1 cellular context compared by ENCODE assay signal in the genomic region with DNA sequence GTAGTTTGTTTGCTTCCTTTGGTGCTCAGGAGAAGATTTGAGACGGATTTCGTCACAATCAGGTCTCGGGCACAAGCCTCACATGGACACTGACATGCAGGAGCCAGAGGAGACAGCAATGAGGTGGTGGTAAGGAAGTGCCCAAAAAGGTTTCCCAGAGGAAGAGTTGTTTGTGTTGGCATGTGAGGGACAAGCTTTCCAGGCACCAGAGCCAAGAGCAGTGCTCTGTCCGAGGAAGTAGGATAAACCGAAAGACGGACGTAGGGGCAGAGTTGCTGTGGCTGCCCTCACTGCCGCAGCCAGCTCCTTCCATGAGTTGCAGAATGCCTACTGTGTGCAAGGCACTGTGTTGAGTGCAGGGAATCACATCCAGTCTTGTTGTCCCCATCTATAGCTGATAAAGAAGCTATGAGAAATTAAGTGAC.
TF ChIP-seq lines count a peak whose summit lies in the region.

No MANE protein-coding gene starts in this region.

TF ChIP-seq in SK-N-SH, 30 proteins besides CTCF, POLR2A, EP300 and RAD21 (continued from another document):
- TF ChIP-seq, protein P1, sequence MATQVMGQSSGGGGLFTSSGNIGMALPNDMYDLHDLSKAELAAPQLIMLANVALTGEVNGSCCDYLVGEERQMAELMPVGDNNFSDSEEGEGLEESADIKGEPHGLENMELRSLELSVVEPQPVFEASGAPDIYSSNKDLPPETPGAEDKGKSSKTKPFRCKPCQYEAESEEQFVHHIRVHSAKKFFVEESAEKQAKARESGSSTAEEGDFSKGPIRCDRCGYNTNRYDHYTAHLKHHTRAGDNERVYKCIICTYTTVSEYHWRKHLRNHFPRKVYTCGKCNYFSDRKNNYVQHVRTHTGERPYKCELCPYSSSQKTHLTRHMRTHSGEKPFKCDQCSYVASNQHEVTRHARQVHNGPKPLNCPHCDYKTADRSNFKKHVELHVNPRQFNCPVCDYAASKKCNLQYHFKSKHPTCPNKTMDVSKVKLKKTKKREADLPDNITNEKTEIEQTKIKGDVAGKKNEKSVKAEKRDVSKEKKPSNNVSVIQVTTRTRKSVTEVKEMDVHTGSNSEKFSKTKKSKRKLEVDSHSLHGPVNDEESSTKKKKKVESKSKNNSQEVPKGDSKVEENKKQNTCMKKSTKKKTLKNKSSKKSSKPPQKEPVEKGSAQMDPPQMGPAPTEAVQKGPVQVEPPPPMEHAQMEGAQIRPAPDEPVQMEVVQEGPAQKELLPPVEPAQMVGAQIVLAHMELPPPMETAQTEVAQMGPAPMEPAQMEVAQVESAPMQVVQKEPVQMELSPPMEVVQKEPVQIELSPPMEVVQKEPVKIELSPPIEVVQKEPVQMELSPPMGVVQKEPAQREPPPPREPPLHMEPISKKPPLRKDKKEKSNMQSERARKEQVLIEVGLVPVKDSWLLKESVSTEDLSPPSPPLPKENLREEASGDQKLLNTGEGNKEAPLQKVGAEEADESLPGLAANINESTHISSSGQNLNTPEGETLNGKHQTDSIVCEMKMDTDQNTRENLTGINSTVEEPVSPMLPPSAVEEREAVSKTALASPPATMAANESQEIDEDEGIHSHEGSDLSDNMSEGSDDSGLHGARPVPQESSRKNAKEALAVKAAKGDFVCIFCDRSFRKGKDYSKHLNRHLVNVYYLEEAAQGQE (IDR thresholded peaks at IDR 0.05; ENCODE audit: low read depth, low read length), result no peak
- TF ChIP-seq NFIC (IDR thresholded peaks at IDR 0.05; ENCODE audit: borderline replicate concordance), result no peak
- TF ChIP-seq TAF1 (IDR thresholded peaks at IDR 0.05; ENCODE audit: borderline replicate concordance, low read depth, low read length), result no peak
TF ChIP-seq in SK-N-SH: peak in this region for 0.
